8 cellular contexts compared by ENCODE assay signal in genomic region chr1:108561731-108562326, GRCh38. TPM values are rescaled to one million over a fixed set of nuclear protein-coding genes. Genes with fewer than 3 reads are reported as not detected.
DNase-seq lines count a peak whose midpoint lies in the region; ATAC-seq and TF ChIP-seq lines count a peak whose summit lies in the region.

No MANE protein-coding gene starts in this region.

- intact Hi-C loops in A673 (cut with micrococcal nuclease; ENCODE audit: unreplicated experiment) (loop anchor here (1.0 to 5.0 kb wide), 2 partner anchors 50 to 80 kb away; no protein-coding TSS in a partner anchor), mucosa of descending colon (cut with DNase I, micrococcal nuclease) (loop anchor here in 1 of 2 donors (2.0 kb wide), 1 partner anchor 49 kb away; no protein-coding TSS in a partner anchor)

- no peak overlapping the region for H3K27ac ChIP-seq in A673 (ENCODE audit: low read depth, low read length, poor library complexity, severe bottlenecking)

- CTCF ChIA-PET in A673 (lab: Charles Lee): interaction anchor here (1.1 kb wide), 1 partner anchor 8 kb away, joined by 4 read pairs; no protein-coding TSS in a partner anchor

- H3K27me3 ChIP-seq in A673 (replicated peaks; ENCODE audit: insufficient read depth, low read depth, low read length, poor library complexity): no peaks in the 10 kb centered on the region

- H3K9me3 ChIP-seq in A673 (ENCODE audit: low read depth, low read length, poor library complexity, severe bottlenecking) (no peaks in the 10 kb centered on the region), mucosa of descending colon (no peaks in the 10 kb centered on the region)

- H3K36me3 ChIP-seq in A673 (ENCODE audit: insufficient read depth, low read length, poor library complexity, severe bottlenecking) (no peaks in the 10 kb centered on the region), mucosa of descending colon (ENCODE audit: low read depth) (no peaks in the 10 kb centered on the region)

- POLR2A ChIA-PET in A673 (lab: Charles Lee; ENCODE audit: low non-redundant PET): no interaction called here

- H3K4me3 ChIP-seq in A673 (ENCODE audit: low read depth, low read length, poor library complexity, severe bottlenecking) (peak overlapping the region; percentile 58), mucosa of descending colon (no peak overlapping the region)

- BruUV-seq in A673 (replicated peaks; lab: Mats Ljungman, UMichigan): TSS peak; percentile 35

- peak; percentile 74 for TF ChIP-seq CTCF in A673 (conservative IDR thresholded peaks at IDR 0.05; ENCODE audit: low read depth, low read length)
- TF ChIP-seq CTCF in mucosa of descending colon (IDR thresholded peaks at IDR 0.05): peak; percentile 59

- peak; percentile 68 for DNase-seq in A673 (ENCODE audit: low spot score)
- DNase-seq in NCI-H345 (lab: John Stamatoyannopoulos, UW): peak; percentile 82
- DNase-seq in cerebellar cortex (ENCODE audit: low spot score): peak; percentile 52
- DNase-seq in mucosa of descending colon: peak; percentile 91 to 92 (median 91)
- DNase-seq in stimulated activated CD8-positive, alpha-beta memory T cell treated with anti-CD3 and anti-CD28 coated beads, Interleukin-7, amount 100 ng/mL, for 4 hours (ENCODE audit: low read depth in 2 of 2): peak; percentile 67 to 75

- ATAC-seq in GM18511 (IDR thresholded peaks at IDR 0.05; ENCODE audit: unreplicated experiment) (peak; percentile 43), HG03039 (IDR thresholded peaks at IDR 0.05; ENCODE audit: unreplicated experiment) (peak; percentile 42), mucosa of descending colon (peak; percentile 81)
- peak; percentile 68 to 69 for ATAC-seq in activated CD4-positive, CD25-positive, alpha-beta regulatory T cell treated with anti-CD3 and anti-CD28 coated beads, Interleukin-2, amount 50 U/mL, for 24 hours

- H3K4me1 ChIP-seq in A673 (ENCODE audit: insufficient read depth, low read length, poor library complexity, severe bottlenecking) (peaks cover 9% of the 10 kb centered on the region), mucosa of descending colon (ENCODE audit: low read depth) (peaks cover 18% of the 10 kb centered on the region)

RNA-seq across cellular contexts. Expression of gene EEIG2, which starts 1.9 kb away (rescaled TPM):
- total RNA-seq in A673 (2021) (14.6 and 15.7 TPM in 2 replicates), mucosa of descending colon (10 to 100 TPM; 21.4 to 32.7 (median 29.5) TPM)
